16 cellular contexts compared by ENCODE assay signal in genomic region chr15:98723195-98723594, GRCh38.
"Had no signal": no experiment of that assay in that cellular context is flagged by ENCODE, and none has a peak within 500 bp of the region (broad histone marks: within the 10 kb centered on the region; RNA-seq: fewer than 3 reads in every experiment).

No MANE protein-coding gene starts in this region.

- H3K36me3 ChIP-seq: ascending aorta, tibial artery had no signal

- H3K27ac Mint-ChIP-seq: activated B cell treated with CpG ODN at 0.5 μM for 24 hours; activated naive CD8-positive, alpha-beta T cell treated with anti-CD3 and anti-CD28 coated beads, Interleukin-2, amount 10 ng/mL, durations not matched to agents 7 days and 5 days; effector memory CD8-positive, alpha-beta T cell; stimulated activated naive B cell treated with anti-CD40 and anti-IgM and Interleukin-4, amounts not matched to agents 10 μg/mL and 1 μg/mL and 100 μg/mL, for 72 hours had no signal

- ATAC-seq: effector memory CD8-positive, alpha-beta T cell; left cardiac atrium; stimulated activated naive B cell treated with anti-CD40 and anti-IgM and Interleukin-4, amounts not matched to agents 10 μg/mL and 1 μg/mL and 100 μg/mL, for 72 hours had no signal

- H3K27ac ChIP-seq: ascending aorta, parathyroid adenoma had no signal

- H3K9me3 ChIP-seq: ascending aorta, tibial artery had no signal

- H3K4me3 ChIP-seq: ascending aorta, lung, tibial artery had no signal

- H3K27me3 Mint-ChIP-seq: activated B cell treated with CpG ODN at 0.5 μM for 24 hours; activated naive CD8-positive, alpha-beta T cell treated with anti-CD3 and anti-CD28 coated beads, Interleukin-2, amount 10 ng/mL, durations not matched to agents 7 days and 5 days; stimulated activated naive B cell treated with anti-CD40 and anti-IgM and Interleukin-4, amounts not matched to agents 10 μg/mL and 1 μg/mL and 100 μg/mL, for 72 hours had no signal

- H3K36me3 Mint-ChIP-seq: stimulated activated naive B cell treated with anti-CD40 and anti-IgM and Interleukin-4, amounts not matched to agents 10 μg/mL and 1 μg/mL and 100 μg/mL, for 72 hours had no signal

- H3K9me3 Mint-ChIP-seq: activated B cell treated with CpG ODN at 0.5 μM for 24 hours; effector memory CD8-positive, alpha-beta T cell; stimulated activated naive B cell treated with anti-CD40 and anti-IgM and Interleukin-4, amounts not matched to agents 10 μg/mL and 1 μg/mL and 100 μg/mL, for 72 hours had no signal

- H3K4me3 Mint-ChIP-seq: activated B cell treated with CpG ODN at 0.5 μM for 24 hours; activated naive CD8-positive, alpha-beta T cell treated with anti-CD3 and anti-CD28 coated beads, Interleukin-2, amount 10 ng/mL, durations not matched to agents 7 days and 5 days; effector memory CD8-positive, alpha-beta T cell; stimulated activated naive B cell treated with anti-CD40 and anti-IgM and Interleukin-4, amounts not matched to agents 10 μg/mL and 1 μg/mL and 100 μg/mL, for 72 hours had no signal

- DNase-seq: activated B cell treated with CpG ODN at 0.5 μM for 24 hours; activated CD4-positive, alpha-beta T cell treated with anti-CD3 and anti-CD28 coated beads for 48 hours; activated CD8-positive, alpha-beta memory T cell treated with anti-CD3 and anti-CD28 coated beads for 24 hours; activated gamma-delta T cell treated with Interleukin-2 at 50 U/mL for 16 hours; activated naive CD8-positive, alpha-beta T cell treated with anti-CD3 and anti-CD28 coated beads, Interleukin-2, amount 10 ng/mL, durations not matched to agents 7 days and 5 days; dermis blood vessel endothelial cell; effector memory CD8-positive, alpha-beta T cell; left cardiac atrium; midbrain; stimulated activated CD4-positive, alpha-beta T cell treated with anti-CD3 and anti-CD28 coated beads, Interleukin-4, amount 100 ng/mL, for 1 hour; stimulated activated naive B cell treated with anti-CD40 and anti-IgM and Interleukin-4, amounts not matched to agents 10 μg/mL and 1 μg/mL and 100 μg/mL, for 72 hours; T-helper 2 cell; tibial artery had no signal

- H3K27me3 ChIP-seq: ascending aorta, tibial artery had no signal
